ENCODE assay signal across 17 cellular contexts in genomic region chr7:83005410-83005809, GRCh38.
DNase-seq lines count a peak whose midpoint lies in the region; ATAC-seq, FAIRE-seq and TF ChIP-seq lines count a peak whose summit lies in the region.
"Had no signal": no experiment of that assay in that cellular context is flagged by ENCODE, and none has a peak within 500 bp of the region (broad histone marks: within the 10 kb centered on the region; RNA-seq: fewer than 3 reads in every experiment).

No MANE protein-coding gene starts in this region.

- FAIRE-seq in bronchial epithelial cell (lab: Jason Lieb, UNC): no peak
- FAIRE-seq: astrocyte, GM18507 had no signal

- H3K36me3 ChIP-seq in bronchial epithelial cell (ENCODE audit: control insufficient read depth, insufficient read depth, low read length) (no peaks in the 10 kb centered on the region), transverse colon (no peaks in the 10 kb centered on the region), breast epithelium (no peaks in the 10 kb centered on the region), body of pancreas (replicated peaks in 1 of 2; ENCODE audit: insufficient read depth in 1 of 2, low read depth in 2 of 2) (no peaks in the 10 kb centered on the region)
- H3K36me3 ChIP-seq: neutrophil, stomach had no signal

- DNase-seq in NCI-H1105 (lab: John Stamatoyannopoulos, UW): peak; percentile 12
- DNase-seq in bronchial epithelial cell (ENCODE audit: low read depth): peak; percentile 13
- no peak for DNase-seq in neural crest cell (ENCODE audit: low read depth, low spot score)
- no peak for DNase-seq in transverse colon
- no peak for DNase-seq in breast epithelium (ENCODE audit: low spot score in 2 of 2)
- DNase-seq in body of pancreas: no peak
- DNase-seq: activated T-cell treated with anti-CD3 and anti-CD28 coated beads, Interleukin-2, amount 50 U/mL, for 24 hours; DND-41; left cardiac atrium; stimulated activated CD4-positive, alpha-beta T cell treated with anti-CD3 and anti-CD28 coated beads, Interleukin-2, amount 100 ng/mL, for 24 hours; stomach had no signal

- ATAC-seq in GM19351 (IDR thresholded peaks at IDR 0.05; ENCODE audit: unreplicated experiment): no peak
- no peak for ATAC-seq in body of pancreas
- ATAC-seq: left cardiac atrium had no signal

- H3K4me1 ChIP-seq in transverse colon (no peaks in the 10 kb centered on the region), breast epithelium (no peaks in the 10 kb centered on the region), body of pancreas (no peaks in the 10 kb centered on the region)
- H3K4me1 ChIP-seq: stomach had no signal

- in situ Hi-C loops in transverse colon (cut with MboI; ENCODE audit: low pct_ligation_motif_present in 1 of 4, low pct_unique_long_range_greater_than_20kb in 1 of 4, low sequenced_read_pairs in 3 of 4): no loop called here

- intact Hi-C loops in transverse colon (cut with DNase I; ENCODE audit: low total_unique reads): no loop called here
- intact Hi-C loops in breast epithelium (cut with DNase I; ENCODE audit: low total_unique reads): no loop called here
- intact Hi-C loops in body of pancreas (cut with DNase I): no loop called here

- H3K9me3 ChIP-seq in transverse colon (no peaks in the 10 kb centered on the region), breast epithelium (peaks cover 0 to 2% of the 10 kb centered on the region in 2 donors), body of pancreas (peaks cover 0 to under 1% (median 0%) of the 10 kb centered on the region in 3 donors)
- H3K9me3 ChIP-seq: neutrophil had no signal

- TF ChIP-seq POLR2A in transverse colon (IDR thresholded peaks at IDR 0.05): no peak
- TF ChIP-seq POLR2A in breast epithelium (IDR thresholded peaks at IDR 0.05): no peak
- TF ChIP-seq POLR2A in body of pancreas (IDR thresholded peaks at IDR 0.05): no peak

- no peak overlapping the region for H3K27ac Mint-ChIP-seq in neural crest cell (ENCODE audit: unreplicated experiment)
- H3K27ac Mint-ChIP-seq: activated T-cell treated with anti-CD3 and anti-CD28 coated beads, Interleukin-2, amount 50 U/mL, for 24 hours had no signal

- peaks cover 5% of the 10 kb centered on the region for H3K36me3 Mint-ChIP-seq in neural crest cell (ENCODE audit: low read depth)

- H3K9me3 Mint-ChIP-seq in neural crest cell: peaks cover 2% of the 10 kb centered on the region

- H3K4me3 Mint-ChIP-seq in neural crest cell: no peak overlapping the region
- H3K4me3 Mint-ChIP-seq: activated T-cell treated with anti-CD3 and anti-CD28 coated beads, Interleukin-2, amount 50 U/mL, for 24 hours had no signal

- no peak for TF ChIP-seq EP300 in transverse colon (IDR thresholded peaks at IDR 0.05; ENCODE audit: low read depth)

- no peak overlapping the region for H3K4me3 ChIP-seq in bronchial epithelial cell (ENCODE audit: low read depth, low read length)
- no peak overlapping the region for H3K4me3 ChIP-seq in transverse colon
- H3K4me3 ChIP-seq in breast epithelium: no peak overlapping the region
- no peak overlapping the region for H3K4me3 ChIP-seq in body of pancreas
- H3K4me3 ChIP-seq: stomach had no signal

- no peaks in the 10 kb centered on the region for H3K27me3 Mint-ChIP-seq in neural crest cell (ENCODE audit: low read depth)
- H3K27me3 Mint-ChIP-seq: activated T-cell treated with anti-CD3 and anti-CD28 coated beads, Interleukin-2, amount 50 U/mL, for 24 hours had no signal

- H3K27ac ChIP-seq in transverse colon (no peak overlapping the region), breast epithelium (no peak overlapping the region), body of pancreas (no peak overlapping the region)
- H3K27ac ChIP-seq: HL-60, neutrophil, stomach had no signal

- peak; percentile 9 for TF ChIP-seq CTCF in GM12873 (IDR thresholded peaks at IDR 0.05; ENCODE audit: insufficient read depth, low read depth, low read length, missing control alignments)
- TF ChIP-seq CTCF in bronchial epithelial cell (IDR thresholded peaks at IDR 0.05; ENCODE audit: insufficient read depth, low read length, severe bottlenecking): no peak
- peak; percentile 60 for TF ChIP-seq CTCF in neural crest cell (conservative IDR thresholded peaks at IDR 0.05)
- TF ChIP-seq CTCF in transverse colon (IDR thresholded peaks at IDR 0.05): no peak
- no peak for TF ChIP-seq CTCF in breast epithelium (IDR thresholded peaks at IDR 0.05)
- no peak for TF ChIP-seq CTCF in body of pancreas (IDR thresholded peaks at IDR 0.05)

- H3K27me3 ChIP-seq in bronchial epithelial cell (ENCODE audit: control insufficient read depth, insufficient read depth, low read length): no peaks in the 10 kb centered on the region
- H3K27me3 ChIP-seq in transverse colon: no peaks in the 10 kb centered on the region
- H3K27me3 ChIP-seq in breast epithelium: no peaks in the 10 kb centered on the region
- H3K27me3 ChIP-seq in body of pancreas: no peaks in the 10 kb centered on the region
- H3K27me3 ChIP-seq: neutrophil, stomach had no signal

- H3K4me1 Mint-ChIP-seq in neural crest cell: no peaks in the 10 kb centered on the region

- WGBS in transverse colon (ENCODE audit: low coverage in 1 of 2), 2 donors: 23 to 30% methylated on average over 1 of the region's 1 CpG
- WGBS in body of pancreas, 2 donors: 13 to 27% methylated on average over 1 of the region's 1 CpG

Comparison
In these comparisons a context has a peak if more than half of its experiments do, and no peak if none do; other contexts are left out.
1. CTCF ChIP-seq: peak in GM12873 (single experiment) and neural crest cell (single experiment); none in bronchial epithelial cell (single experiment), transverse colon (0 of 5), breast epithelium (0 of 3) and body of pancreas (0 of 7).
2. DNase-seq: peak in NCI-H1105 (single experiment) and bronchial epithelial cell (single experiment); none in neural crest cell (single experiment), transverse colon (single experiment), breast epithelium (0 of 2) and body of pancreas (0 of 4).